12 cellular contexts compared by ENCODE assay signal in the genomic region with DNA sequence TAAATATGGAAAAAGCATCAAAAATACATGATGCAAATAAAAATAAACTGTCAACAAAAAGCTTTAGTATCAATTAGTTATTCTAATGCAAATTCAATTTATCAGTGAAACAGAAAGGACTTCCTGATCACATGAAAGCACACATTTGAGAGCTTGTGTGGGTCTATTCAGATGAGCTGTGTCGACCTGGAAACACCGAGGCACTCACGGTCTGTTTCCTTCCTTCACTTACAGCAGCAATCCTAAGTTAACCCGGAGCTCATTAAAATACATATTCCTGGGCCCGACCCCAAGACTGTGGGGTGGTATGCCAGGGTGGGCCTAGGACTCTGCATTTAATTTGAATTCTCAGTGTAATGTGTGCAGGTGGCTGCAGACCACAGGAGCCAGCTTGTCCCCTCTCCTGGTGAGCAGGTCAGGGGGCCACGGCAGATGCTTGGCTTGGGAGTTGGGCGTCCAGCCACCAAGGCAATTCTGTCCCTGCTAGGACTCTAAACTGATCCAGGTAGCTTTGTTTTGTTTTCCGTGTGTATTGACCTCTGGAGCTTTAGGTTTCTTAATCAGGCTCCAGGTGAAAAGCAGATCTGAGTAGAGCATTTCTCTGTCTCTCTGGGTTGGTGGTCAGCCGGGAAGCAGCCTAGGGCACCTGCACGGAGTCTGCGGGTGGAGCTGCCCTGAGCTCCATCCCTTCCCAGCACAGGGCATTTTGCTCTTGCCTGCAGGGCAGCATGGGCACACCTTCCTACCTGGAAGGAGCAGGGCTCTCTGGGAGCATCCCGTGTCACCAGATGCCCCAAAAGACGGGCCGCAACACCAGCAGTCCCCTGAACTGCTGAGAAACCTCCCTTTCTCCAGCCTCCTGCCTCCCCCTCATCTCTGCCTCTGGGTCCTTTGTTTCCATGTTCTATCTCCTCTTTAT. TPM values are rescaled to one million over a fixed set of nuclear protein-coding genes. Genes with fewer than 3 reads are reported as not detected.
DNase-seq lines count a peak whose midpoint lies in the region; ATAC-seq and TF ChIP-seq lines count a peak whose summit lies in the region.
"Had no signal": no experiment of that assay in that cellular context is flagged by ENCODE, and none has a peak within 500 bp of the region (broad histone marks: within the 10 kb centered on the region; RNA-seq: fewer than 3 reads in every experiment).

No MANE protein-coding gene starts in this region.

- H3K79me1 ChIP-seq in mesendoderm (ENCODE audit: low read length), result peaks cover 1% of the 10 kb centered on the region

- POLR2A ChIA-PET in CD4-positive, alpha-beta memory T cell (lab: Charles Lee; ENCODE audit: partially characterized antibody), result interaction anchor here (0.8 to 7.5 kb wide), 16 partner anchors 8 to 124 kb away, joined by 3 to 51 read pairs (median 10); a partner anchor contains a TSS

- no peak overlapping the region for H3K23ac ChIP-seq in mesendoderm (ENCODE audit: low read length)

- no peak for TF ChIP-seq CTCF in GM23338 (conservative IDR thresholded peaks at IDR 0.05; ENCODE audit: low read depth in 2 of 2)
- no peak for TF ChIP-seq CTCF in gastroesophageal sphincter (IDR thresholded peaks at IDR 0.05)

- H3K27ac ChIP-seq in CD4-positive, alpha-beta memory T cell (ENCODE audit: low read depth, low read length), result peak overlapping the region; percentile 66
- H3K27ac ChIP-seq in GM23338 (ENCODE audit: low read depth) (no peak overlapping the region), mesendoderm (ENCODE audit: low read depth, low read length) (no peak overlapping the region), gastroesophageal sphincter (no peak overlapping the region)
- H3K27ac ChIP-seq: uterus had no signal

- no peaks in the 10 kb centered on the region for H3K9me2 ChIP-seq in GM23338 (ENCODE audit: insufficient read depth)

- no peak overlapping the region for H3K9ac ChIP-seq in mesendoderm (ENCODE audit: low read length)

- DNase-seq in CD4-positive, alpha-beta memory T cell, result peak in 1 of 5 donors; percentile 36
- DNase-seq in GM23338 (ENCODE audit: low spot score) (no peak), mesendoderm (no peak), epidermal melanocyte (ENCODE audit: insufficient read length, low spot score) (no peak), activated gamma-delta T cell treated with Interleukin-2 at 50 U/mL for 16 hours (no peak)
- peak; percentile 53 for DNase-seq in activated CD8-positive, alpha-beta memory T cell treated with anti-CD3 and anti-CD28 coated beads, Interleukin-2, amount 50 U/mL, for 48 hours
- no peak for DNase-seq in effector CD4-positive, alpha-beta T cell
- DNase-seq: brain microvascular endothelial cell, midbrain, NCI-H1092 treated with DMSO at 0.1 percent for 48 hours had no signal

- H3K9me3 ChIP-seq in CD4-positive, alpha-beta memory T cell (ENCODE audit: control insufficient read depth in 1 of 2, low read length in 2 of 2), result no peaks in the 10 kb centered on the region
- H3K9me3 ChIP-seq in gastroesophageal sphincter, result no peaks in the 10 kb centered on the region
- H3K9me3 ChIP-seq: uterus had no signal

- intact Hi-C loops in CD4-positive, alpha-beta memory T cell (cut with micrococcal nuclease), result loop anchor here (2.0 kb wide), 1 partner anchor 17 kb away; no protein-coding TSS in a partner anchor

- H3K36me3 ChIP-seq in CD4-positive, alpha-beta memory T cell (ENCODE audit: insufficient read depth, low read length), result peaks cover 12% of the 10 kb centered on the region
- H3K36me3 ChIP-seq in GM23338 (ENCODE audit: insufficient read depth) (no peaks in the 10 kb centered on the region), mesendoderm (ENCODE audit: control insufficient read depth, insufficient read depth, low read length) (no peaks in the 10 kb centered on the region), gastroesophageal sphincter (no peaks in the 10 kb centered on the region)
- H3K36me3 ChIP-seq: brain microvascular endothelial cell, uterus had no signal

- WGBS in mesendoderm (ENCODE audit: extremely low coverage, insufficient coverage, low lambda C conversion rate), result no CpG with 5 or more reads among the region's 14 CpGs
- 81 to 89% methylated on average over 8 to 11 of the region's 14 CpGs for WGBS in gastroesophageal sphincter (ENCODE audit: low coverage in 1 of 2), 2 donors

- peaks cover 71 to 100% (median 91%) of the 10 kb centered on the region in 4 donors for H3K4me1 Mint-ChIP-seq in CD4-positive, alpha-beta memory T cell
- peaks cover 41% of the 10 kb centered on the region for H3K4me1 Mint-ChIP-seq in GM23338

- no peaks in the 10 kb centered on the region for H3K27me3 ChIP-seq in CD4-positive, alpha-beta memory T cell (ENCODE audit: insufficient read depth, low read length)
- no peaks in the 10 kb centered on the region for H3K27me3 ChIP-seq in GM23338 (ENCODE audit: insufficient read depth)
- H3K27me3 ChIP-seq in mesendoderm (ENCODE audit: insufficient read depth, low read length, poor library complexity), result no peaks in the 10 kb centered on the region
- H3K27me3 ChIP-seq in gastroesophageal sphincter, result no peaks in the 10 kb centered on the region
- H3K27me3 ChIP-seq: brain microvascular endothelial cell, uterus had no signal

- no peak overlapping the region for H2BK120ac ChIP-seq in mesendoderm (ENCODE audit: low read depth, low read length)

- H3K4me1 ChIP-seq in CD4-positive, alpha-beta memory T cell (ENCODE audit: insufficient read depth, low read length), result peaks cover 99% of the 10 kb centered on the region
- H3K4me1 ChIP-seq in GM23338 (ENCODE audit: insufficient read depth), result peaks cover 28% of the 10 kb centered on the region
- H3K4me1 ChIP-seq in mesendoderm (ENCODE audit: control insufficient read depth, low read depth, low read length), result peaks cover 4% of the 10 kb centered on the region
- peaks cover 0 to 31% (median 0%) of the 10 kb centered on the region in 3 donors for H3K4me1 ChIP-seq in gastroesophageal sphincter

- H3K56ac ChIP-seq in mesendoderm (ENCODE audit: low read length), result no peak overlapping the region

- H4K5ac ChIP-seq in mesendoderm (ENCODE audit: low read length), result no peak overlapping the region

- no peak overlapping the region for H2BK15ac ChIP-seq in mesendoderm (replicated peaks; ENCODE audit: low read depth)

- no peak overlapping the region for H2AFZ ChIP-seq in GM23338

- ATAC-seq in GM23338, result peak; percentile 33
- no peak for ATAC-seq in gastroesophageal sphincter

- no peaks in the 10 kb centered on the region for H3F3A ChIP-seq in GM23338 (replicated peaks; ENCODE audit: low read depth)

- H2AK5ac ChIP-seq in mesendoderm (ENCODE audit: low read length), result no peak overlapping the region

- H4K8ac ChIP-seq in mesendoderm (ENCODE audit: low read depth, low read length), result no peak overlapping the region

- CTCF ChIA-PET in CD4-positive, alpha-beta memory T cell (lab: Charles Lee; ENCODE audit: partially characterized antibody), result interaction anchor here (0.8 to 4.2 kb wide), 18 partner anchors 9 to 138 kb away, joined by 3 to 32 read pairs (median 5); a partner anchor contains a TSS

- peaks cover 0 to 2% (median 0%) of the 10 kb centered on the region in 8 donors for H3K9me3 Mint-ChIP-seq in CD4-positive, alpha-beta memory T cell
- no peaks in the 10 kb centered on the region; the same call in 2 of the 3 replicates for H3K9me3 Mint-ChIP-seq in GM23338

- no peak overlapping the region for H2BK5ac ChIP-seq in mesendoderm (ENCODE audit: low read length)

- H3K27me3 Mint-ChIP-seq in CD4-positive, alpha-beta memory T cell, result no peaks in the 10 kb centered on the region
- H3K27me3 Mint-ChIP-seq in GM23338 (ENCODE audit: insufficient read depth, low read depth, poor library complexity), result peaks cover 4% of the 10 kb centered on the region

- peaks cover 53% of the 10 kb centered on the region for H3K79me2 ChIP-seq in GM23338 (replicated peaks; ENCODE audit: insufficient read depth)
- H3K79me2 ChIP-seq in mesendoderm (ENCODE audit: control insufficient read depth, insufficient read depth, low read length), result no peaks in the 10 kb centered on the region

- peak overlapping the region; percentile 86 to 96 (median 95) for H3K27ac Mint-ChIP-seq in CD4-positive, alpha-beta memory T cell
- peak overlapping the region; percentile 42; the same call in 1 of the 2 replicates for H3K27ac Mint-ChIP-seq in GM23338

- TF ChIP-seq EP300 in gastroesophageal sphincter (IDR thresholded peaks at IDR 0.05), result no peak

- no peak overlapping the region for H3K18ac ChIP-seq in mesendoderm (ENCODE audit: low read length)

- H3K4me3 ChIP-seq in CD4-positive, alpha-beta memory T cell (ENCODE audit: low read length in 2 of 2), result peak overlapping the region in 1 of 2 donors; percentile 34
- H3K4me3 ChIP-seq in GM23338 (no peak overlapping the region), mesendoderm (ENCODE audit: low read length) (no peak overlapping the region), gastroesophageal sphincter (no peak overlapping the region)
- H3K4me3 ChIP-seq: uterus had no signal

- H4K20me1 ChIP-seq in GM23338 (replicated peaks; ENCODE audit: insufficient read depth), result no peaks in the 10 kb centered on the region

- 0 out of 2 replicates have a peak overlapping the region, but pooled peaks have one; percentile 47 for H3K4me2 ChIP-seq in GM23338
- no peak overlapping the region for H3K4me2 ChIP-seq in mesendoderm (ENCODE audit: low read length)

- peak overlapping the region; percentile 71 to 88 (median 80) for H3K4me3 Mint-ChIP-seq in CD4-positive, alpha-beta memory T cell
- H3K4me3 Mint-ChIP-seq in GM23338, result no peak overlapping the region

- no peak for TF ChIP-seq POLR2A in gastroesophageal sphincter (IDR thresholded peaks at IDR 0.05)

- peak overlapping the region; percentile 22 for H3K4ac ChIP-seq in mesendoderm (ENCODE audit: low read depth, low read length)

- peaks cover 13 to 28% of the 10 kb centered on the region in 2 donors for H3K36me3 Mint-ChIP-seq in CD4-positive, alpha-beta memory T cell
- no peaks in the 10 kb centered on the region for H3K36me3 Mint-ChIP-seq in GM23338 (ENCODE audit: low read depth)

TF ChIP-seq in GM23338, 12 proteins besides CTCF, POLR2A, EP300 and RAD21 (continues in another document):
- TF ChIP-seq, protein P1, sequence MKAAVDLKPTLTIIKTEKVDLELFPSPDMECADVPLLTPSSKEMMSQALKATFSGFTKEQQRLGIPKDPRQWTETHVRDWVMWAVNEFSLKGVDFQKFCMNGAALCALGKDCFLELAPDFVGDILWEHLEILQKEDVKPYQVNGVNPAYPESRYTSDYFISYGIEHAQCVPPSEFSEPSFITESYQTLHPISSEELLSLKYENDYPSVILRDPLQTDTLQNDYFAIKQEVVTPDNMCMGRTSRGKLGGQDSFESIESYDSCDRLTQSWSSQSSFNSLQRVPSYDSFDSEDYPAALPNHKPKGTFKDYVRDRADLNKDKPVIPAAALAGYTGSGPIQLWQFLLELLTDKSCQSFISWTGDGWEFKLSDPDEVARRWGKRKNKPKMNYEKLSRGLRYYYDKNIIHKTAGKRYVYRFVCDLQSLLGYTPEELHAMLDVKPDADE (IDR thresholded peaks at IDR 0.05), result no peak

RNA-seq across cellular contexts. Expression of a gene that starts 9.0 kb away (rescaled TPM):
- 100 to 1,000 TPM; 179 to 187 TPM for total RNA-seq in CD4-positive, alpha-beta memory T cell
- polyA plus RNA-seq in CD4-positive, alpha-beta memory T cell, result 100 to 1,000 TPM in 1 of 2 donors, 10 to 100 TPM in 1; 92.2 to 119 TPM
- 20.7 and 22.9 TPM in 2 replicates for total RNA-seq in GM23338 (2014; rRNA removed; shearing (Covaris generic))
- 14.6 and 18.4 TPM in 2 replicates for polyA plus RNA-seq in GM23338 (2016; fragmentation: Nextera tagmentation; extraction: Ambion mirVana)
- 5.9 TPM for polyA plus RNA-seq in mesendoderm (2013, experiment 1 of 2)
- 6.3 TPM for polyA plus RNA-seq in mesendoderm (2013, experiment 2 of 2)
- total RNA-seq in gastroesophageal sphincter, result 10 to 100 TPM; 23.2 to 34.7 (median 28.2) TPM
